10 cellular contexts compared by ENCODE assay signal in the genomic region with DNA sequence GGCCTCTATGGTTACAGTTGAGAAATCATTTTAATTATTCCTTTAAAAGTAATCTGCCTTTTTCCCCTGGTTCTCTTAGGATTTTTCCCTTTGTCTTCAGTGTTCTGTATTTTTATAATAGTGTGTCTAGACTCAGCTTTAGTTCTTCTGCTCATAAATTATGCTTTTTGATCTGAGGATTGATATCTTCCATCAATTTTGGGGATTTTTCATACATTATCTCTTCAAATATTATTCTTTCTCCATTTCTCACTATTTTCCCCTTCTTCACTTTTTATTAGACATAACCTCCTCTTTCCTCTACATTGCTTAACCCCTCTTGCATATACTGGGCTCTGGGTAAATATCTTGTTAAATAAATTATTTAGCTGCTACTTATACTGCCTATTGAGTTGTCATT. TPM values are rescaled to one million over a fixed set of nuclear protein-coding genes. Genes with fewer than 3 reads are reported as not detected.
"Had no signal": no experiment of that assay in that cellular context is flagged by ENCODE, and none has a peak within 500 bp of the region (broad histone marks: within the 10 kb centered on the region; RNA-seq: fewer than 3 reads in every experiment).

No MANE protein-coding gene starts in this region.

- H3K27ac ChIP-seq: HL-60, KMS-11 had no signal

- FAIRE-seq: H1, HepG2 had no signal

- H3K4me3 ChIP-seq: GM23338 had no signal

- DNase-seq: H9, HCEC 1CT, HFFc6, KBM-7 had no signal

- H3K4me2 ChIP-seq: GM23338, KMS-11 had no signal

- ATAC-seq: GM23338, HepG2 had no signal

- H2AFZ ChIP-seq: GM23338 had no signal

RNA-seq across cellular contexts. Expression of gene IL13, which starts 36.3 kb away (rescaled TPM):
- total RNA-seq: GM23338, H1, H9, HepG2, HFFc6, HT1080 had no signal

RNA-seq across cellular contexts. Expression of gene IL4, which starts 52.1 kb away (rescaled TPM):
- total RNA-seq: GM23338, H1, H9, HepG2, HFFc6, HT1080 had no signal
